ENCODE assay signal across 7 cellular contexts in the genomic region with DNA sequence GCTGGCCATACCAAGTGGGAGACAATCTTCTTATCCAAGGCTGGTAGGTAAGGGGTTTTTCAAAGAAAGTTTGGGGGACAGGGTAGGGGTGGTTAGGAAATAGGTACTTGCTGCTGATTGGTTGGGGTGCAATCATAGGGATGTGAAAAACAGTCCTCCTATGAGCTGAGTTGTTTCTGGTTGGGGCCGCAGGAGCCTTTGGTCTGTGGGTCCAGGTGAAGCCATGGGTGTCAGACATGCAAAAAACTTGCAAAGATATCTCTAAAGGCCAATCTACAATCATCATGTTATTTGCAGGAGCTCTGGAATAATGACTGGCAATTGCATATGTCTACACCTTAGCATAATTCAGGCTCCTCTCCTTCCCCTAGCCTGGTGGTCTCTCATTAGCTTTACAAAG.
"Had no signal": no experiment of that assay in that cellular context is flagged by ENCODE, and none has a peak within 500 bp of the region (broad histone marks: within the 10 kb centered on the region; RNA-seq: fewer than 3 reads in every experiment).

No MANE protein-coding gene starts in this region.

- ATAC-seq: HepG2 had no signal

- H3K4me1 Mint-ChIP-seq: IgD-negative memory B cell had no signal

- H3K27me3 Mint-ChIP-seq: IgD-negative memory B cell had no signal

- H3K4me3 Mint-ChIP-seq: H9, IgD-negative memory B cell had no signal

- H3K4me3 ChIP-seq: GM23248 had no signal

- DNase-seq: GM23248, H9, HCEC 1CT, KBM-7 had no signal

- H3K36me3 Mint-ChIP-seq: IgD-negative memory B cell had no signal

- H2AFZ ChIP-seq: GM23248 had no signal

- H3K27ac Mint-ChIP-seq: H9, IgD-negative memory B cell had no signal

- H3K27ac ChIP-seq: GM23248, HL-60 had no signal
